ENCODE assay signal across 18 cellular contexts in the genomic region with DNA sequence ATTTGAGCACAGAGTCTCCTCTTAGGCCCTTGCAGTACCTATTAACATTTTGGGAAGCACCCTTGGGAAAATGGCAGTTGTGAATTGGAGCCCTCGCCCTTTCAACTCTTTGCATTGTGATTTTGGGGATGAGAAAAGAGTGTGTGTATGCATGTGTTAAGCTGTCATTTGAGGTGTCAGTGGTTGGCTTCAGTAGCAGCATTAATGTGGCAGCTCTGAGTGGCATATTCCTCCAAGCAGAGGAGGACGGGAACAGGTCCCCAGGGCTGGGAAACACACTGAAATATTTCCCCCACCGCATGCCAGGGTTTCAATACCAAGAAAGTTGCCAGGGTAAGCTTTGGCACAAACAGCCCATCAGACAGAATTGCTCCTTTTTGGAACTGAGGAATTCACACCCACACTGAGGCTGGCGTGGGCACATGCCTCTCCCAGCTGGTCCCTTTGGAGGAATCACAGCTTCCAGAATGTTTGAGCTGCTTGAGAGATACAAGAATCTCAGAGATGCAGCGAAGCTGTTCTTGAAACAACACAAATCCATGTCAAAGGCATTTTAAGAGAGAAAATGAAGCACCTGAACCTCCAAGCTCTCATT.
"Had no signal": no experiment of that assay in that cellular context is flagged by ENCODE, and none has a peak within 500 bp of the region (broad histone marks: within the 10 kb centered on the region; RNA-seq: fewer than 3 reads in every experiment).

No MANE protein-coding gene starts in this region.

- ATAC-seq: esophagus mucosa, gastrocnemius medialis, heart left ventricle, natural killer cell had no signal

- H3K4me1 ChIP-seq: gastrocnemius medialis, heart left ventricle, sigmoid colon, spleen had no signal

- H3K4me3 ChIP-seq: cardiac muscle cell, coronary artery, gastrocnemius medialis, heart left ventricle, sigmoid colon, SK-N-MC, spleen, tibial artery had no signal

- H3K27ac Mint-ChIP-seq: activated naive CD4-positive, alpha-beta T cell treated with anti-CD3 and anti-CD28 coated beads, Interleukin-2, amount 50 U/mL, for 24 hours; immature natural killer cell; natural killer cell had no signal

- H3K4me3 Mint-ChIP-seq: activated naive CD4-positive, alpha-beta T cell treated with anti-CD3 and anti-CD28 coated beads, Interleukin-2, amount 50 U/mL, for 24 hours; immature natural killer cell; natural killer cell had no signal

- H3K9me3 Mint-ChIP-seq: activated naive CD4-positive, alpha-beta T cell treated with anti-CD3 and anti-CD28 coated beads, Interleukin-2, amount 50 U/mL, for 24 hours; natural killer cell had no signal

- DNase-seq: activated CD4-positive, alpha-beta T cell treated with anti-CD3 and anti-CD28 coated beads for 1 hour; activated gamma-delta T cell; gastrocnemius medialis; heart left ventricle; immature natural killer cell; mesenchymal stem cell; natural killer cell; sigmoid colon; spleen; stimulated activated CD4-positive, alpha-beta T cell treated with anti-CD3 and anti-CD28 coated beads, Interleukin-4, amount 100 ng/mL, for 4 hours; stimulated activated naive CD4-positive, alpha-beta T cell; tibial artery; WERI-Rb-1 had no signal

- H3K9me3 ChIP-seq: gastrocnemius medialis, heart left ventricle, sigmoid colon, spleen, tibial artery had no signal

- H3K36me3 ChIP-seq: cardiac muscle cell, gastrocnemius medialis, heart left ventricle, sigmoid colon, spleen, tibial artery, WERI-Rb-1 had no signal

- H3K4me1 Mint-ChIP-seq: activated naive CD4-positive, alpha-beta T cell treated with anti-CD3 and anti-CD28 coated beads, Interleukin-2, amount 50 U/mL, for 24 hours; immature natural killer cell; natural killer cell had no signal

- H3K36me3 Mint-ChIP-seq: activated naive CD4-positive, alpha-beta T cell treated with anti-CD3 and anti-CD28 coated beads, Interleukin-2, amount 50 U/mL, for 24 hours; immature natural killer cell; natural killer cell had no signal
